ENCODE assay signal across 1 cellular context in genomic region chr16:68019167-68019680, GRCh38.
A peak's percentile ranks its signal among the peaks of the same experiment; 100 is the strongest.
TF ChIP-seq lines count a peak whose summit lies in the region.

No MANE protein-coding gene starts in this region.

TF ChIP-seq in K562, 482 proteins besides CTCF, POLR2A, EP300 and RAD21:
- TF ChIP-seq CBFA2T3 (IDR thresholded peaks at IDR 0.05) (peak; percentile 54), USF1 (CRISPR knock-in tag; IDR thresholded peaks at IDR 0.05) (no peak), HDAC2 (IDR thresholded peaks at IDR 0.05) (no peak), CGGBP1 (CRISPR knock-in tag; IDR thresholded peaks at IDR 0.05) (no peak), PHF8 (IDR thresholded peaks at IDR 0.05; ENCODE audit: borderline replicate concordance, low read length) (no peak), POLR2B (IDR thresholded peaks at IDR 0.05; ENCODE audit: low read depth, partially characterized antibody) (no peak), MYC (IDR thresholded peaks at IDR 0.05; ENCODE audit: low read depth, low read length) (no peak), MYC (CRISPR knock-in tag; IDR thresholded peaks at IDR 0.05; ENCODE audit: borderline replicate concordance, low read depth) (no peak), ELK1 (CRISPR knock-in tag; IDR thresholded peaks at IDR 0.05) (no peak), SMARCA4 (IDR thresholded peaks at IDR 0.05) (no peak), SOX6 (IDR thresholded peaks at IDR 0.05) (peak; percentile 41; the same call in 1 of the 2 replicates), HOMEZ (CRISPR knock-in tag; IDR thresholded peaks at IDR 0.05) (no peak), STAT6 (CRISPR knock-in tag; IDR thresholded peaks at IDR 0.05) (no peak), ZZZ3 (IDR thresholded peaks at IDR 0.05) (no peak), KDM1A (IDR thresholded peaks at IDR 0.05) (peak; percentile 43 to 51; a peak in 2 of 4 replicates), CBFA2T2 (conservative IDR thresholded peaks at IDR 0.05) (0 out of 2 replicates have a peak, but pooled peaks have one; percentile 16), POLR2AphosphoS5 (IDR thresholded peaks at IDR 0.05; ENCODE audit: control insufficient read depth, insufficient read depth, low read depth, low read length) (no peak), RFX7 (CRISPR knock-in tag; IDR thresholded peaks at IDR 0.05) (no peak), SRF (CRISPR knock-in tag; IDR thresholded peaks at IDR 0.05) (no peak), NCOA6 (IDR thresholded peaks at IDR 0.05) (no peak)
